ENCODE assay signal across 8 cellular contexts in the genomic region with DNA sequence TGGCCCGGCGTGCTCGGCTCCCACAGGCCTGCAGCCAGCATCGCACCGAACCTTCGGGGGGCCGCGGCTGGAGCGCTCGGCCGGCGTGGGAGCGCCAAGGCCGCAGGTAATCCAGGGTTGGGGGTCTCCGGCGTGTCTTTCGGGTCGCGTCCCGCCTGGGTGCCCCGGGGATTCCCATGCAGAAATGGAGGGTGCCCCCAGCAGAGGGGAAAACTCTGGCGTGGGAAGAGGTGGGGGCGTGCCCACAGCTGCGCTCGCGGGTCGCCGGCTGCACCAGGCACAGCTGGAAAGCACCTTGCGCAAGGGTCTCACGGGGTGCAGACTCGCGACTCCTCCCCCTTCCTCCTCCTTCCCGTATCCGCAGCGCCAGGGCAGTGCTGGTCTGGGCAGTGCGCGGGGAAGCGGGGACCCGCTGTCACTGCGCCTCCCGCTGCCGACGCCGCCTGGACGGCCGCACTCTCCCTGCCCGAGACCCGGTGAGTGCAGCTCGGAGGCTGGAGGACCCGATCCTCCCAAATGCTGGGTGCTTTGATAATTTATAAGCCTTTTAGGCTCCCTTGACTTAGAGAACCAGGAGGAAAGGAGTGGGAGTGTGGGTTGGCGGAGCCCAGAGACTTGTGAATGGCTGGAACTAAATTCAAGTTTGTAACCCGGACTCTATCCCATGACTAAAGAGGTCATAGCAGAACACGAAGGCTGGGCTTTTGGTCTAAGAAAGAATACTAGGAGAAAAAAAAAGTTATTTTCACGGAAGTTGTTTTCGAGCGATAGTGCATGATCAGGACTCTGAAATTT. TPM values are rescaled to one million over a fixed set of nuclear protein-coding genes. Genes with fewer than 3 reads are reported as not detected.
DNase-seq lines count a peak whose midpoint lies in the region; ATAC-seq, FAIRE-seq and TF ChIP-seq lines count a peak whose summit lies in the region.

No MANE protein-coding gene starts in this region.

- peak overlapping the region; percentile 39 for H3K4me2 ChIP-seq in KMS-11

- peaks cover 46% of the 10 kb centered on the region for H3K4me1 ChIP-seq in KMS-11 (ENCODE audit: low read depth, poor library complexity, severe bottlenecking)

- 0 out of 2 replicates have a peak overlapping the region, but pooled peaks have one; percentile 37 for H3K27ac ChIP-seq in KMS-11
- no peak overlapping the region for H3K27ac ChIP-seq in WERI-Rb-1

- peak; percentile 21 for DNase-seq in G401 (ENCODE audit: low spot score)
- DNase-seq in WERI-Rb-1 = peak; percentile 25
- peak; percentile 88 to 94 for DNase-seq in cardiac fibroblast (ENCODE audit: low read depth in 2 of 2)
- peak; percentile 86 for DNase-seq in islet precursor cell
- peak; percentile 47 to 64 (median 48) for DNase-seq in stimulated activated CD4-positive, alpha-beta T cell treated with anti-CD3 and anti-CD28 coated beads, Interleukin-12 subunit alpha, Interleukin-12 subunit beta, amount 100 ng/mL, for 48 hours (ENCODE audit: low read depth in 2 of 3, low spot score in 1 of 3)
- no peak for DNase-seq in D721Med (ENCODE audit: insufficient read length, low spot score)

- no peaks in the 10 kb centered on the region for H3K9me3 ChIP-seq in WERI-Rb-1 (ENCODE audit: severe bottlenecking)

- H3K36me3 ChIP-seq in KMS-11 (ENCODE audit: insufficient read depth) (no peaks in the 10 kb centered on the region), WERI-Rb-1 (no peaks in the 10 kb centered on the region)

- H4K20me1 ChIP-seq in KMS-11 (ENCODE audit: insufficient read depth) = no peaks in the 10 kb centered on the region

- H3K27me3 ChIP-seq in KMS-11 (ENCODE audit: insufficient read depth, low read depth) (no peaks in the 10 kb centered on the region), WERI-Rb-1 (ENCODE audit: insufficient read depth, low read depth, severe bottlenecking) (no peaks in the 10 kb centered on the region)

- peak overlapping the region; percentile 63; the same call in 1 of the 2 replicates for H3K9ac ChIP-seq in KMS-11

- no peaks in the 10 kb centered on the region for H3K79me2 ChIP-seq in KMS-11 (ENCODE audit: insufficient read depth, low read depth)

- in situ Hi-C loops in G401 (cut with HindIII; ENCODE audit: low sequenced_read_pairs) = no loop called here

- H3K4me3 ChIP-seq in KMS-11 (IDR thresholded peaks at IDR 0.05; ENCODE audit: insufficient read depth, low read depth, low read length) (no peak overlapping the region), WERI-Rb-1 (ENCODE audit: low read depth, low read length) (peak overlapping the region; percentile 83), cardiac fibroblast (replicated peaks in 1 of 2; ENCODE audit: low read depth in 2 of 2, low read length in 2 of 2) (peak overlapping the region; percentile 82 to 93)

- no peak for FAIRE-seq in D721Med (lab: Jason Lieb, UNC)

- H2AFZ ChIP-seq in KMS-11 (ENCODE audit: low read depth) = peak overlapping the region; percentile 96

- no peak for TF ChIP-seq CTCF in KMS-11 (conservative IDR thresholded peaks at IDR 0.05; ENCODE audit: low read depth, low read length)
- no peak for TF ChIP-seq CTCF in WERI-Rb-1 (IDR thresholded peaks at IDR 0.05; ENCODE audit: low read depth, low read length)
- TF ChIP-seq CTCF in cardiac fibroblast (IDR thresholded peaks at IDR 0.05; ENCODE audit: low read depth, low read length) = no peak
- no peak for TF ChIP-seq CTCF in D721Med (IDR thresholded peaks at IDR 0.05; ENCODE audit: insufficient read depth, missing control alignments)

- peak; percentile 51 for ATAC-seq in GM21737 (IDR thresholded peaks at IDR 0.05; ENCODE audit: unreplicated experiment)

RNA-seq across cellular contexts. Expression of a gene that starts 0.5 kb away (rescaled TPM):
- total RNA-seq in G401 (2014; rRNA removed; shearing (Covaris generic)) = 6.1 and 10.7 TPM in 2 replicates
